In the genomic region with DNA sequence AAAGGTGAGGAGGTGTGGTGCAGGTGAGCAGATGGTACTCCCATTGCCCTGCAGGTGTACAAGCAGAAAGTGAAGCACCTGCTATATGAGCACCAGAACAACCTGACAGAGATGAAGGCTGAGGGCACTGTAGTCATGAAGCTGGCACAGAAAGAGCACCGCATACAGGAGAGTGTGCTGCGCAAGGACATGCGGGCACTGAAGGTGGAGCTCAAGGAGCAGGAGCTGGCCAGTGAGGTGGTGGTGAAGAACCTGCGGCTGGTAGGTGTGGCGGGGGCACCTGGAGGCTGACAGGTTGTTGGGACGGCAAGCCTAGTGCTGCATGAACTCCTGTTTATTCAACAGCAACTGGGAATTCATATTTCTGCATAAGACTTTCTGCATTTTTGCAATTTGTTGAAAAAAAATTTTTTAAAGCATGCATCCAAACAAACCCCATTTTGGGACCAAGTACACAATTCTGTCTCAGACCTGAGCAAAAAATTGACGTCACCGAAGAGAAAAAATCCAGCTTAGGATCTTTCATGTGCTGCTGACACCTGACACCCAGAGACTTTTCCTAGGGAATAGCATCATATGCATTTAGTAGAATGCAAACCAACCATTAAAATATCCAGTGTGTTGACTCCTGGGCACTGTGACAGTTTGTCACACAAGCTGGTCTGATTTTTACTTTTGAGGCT, we compare ENCODE assay signal across 20 cellular contexts. TPM values are rescaled to one million over a fixed set of nuclear protein-coding genes. Genes with fewer than 3 reads are reported as not detected.
DNase-seq lines count a peak whose midpoint lies in the region; ATAC-seq, FAIRE-seq and TF ChIP-seq lines count a peak whose summit lies in the region.
"Had no signal": no experiment of that assay in that cellular context is flagged by ENCODE, and none has a peak within 500 bp of the region (broad histone marks: within the 10 kb centered on the region; RNA-seq: fewer than 3 reads in every experiment).

No MANE protein-coding gene starts in this region.

- peak; percentile 35 for DNase-seq in DMS114 treated with DMSO at 0.1 percent for 48 hours (lab: John Stamatoyannopoulos, UW; ENCODE audit: unreplicated experiment)
- DNase-seq in MG63, result peak; percentile 63
- peak; percentile 13 for DNase-seq in astrocyte (ENCODE audit: low read depth)
- DNase-seq in natural killer cell, result no peak
- no peak for DNase-seq in NCI-H1092 treated with DMSO at 0.1 percent for 48 hours (lab: John Stamatoyannopoulos, UW)
- DNase-seq in Right ventricle myocardium inferior (ENCODE audit: missing footprints), result no peak
- DNase-seq in activated naive CD4-positive, alpha-beta T cell treated with Interleukin-2 at 50 U/mL for 16 hours, result no peak
- DNase-seq: activated CD4-positive, alpha-beta T cell treated with anti-CD3 and anti-CD28 coated beads, Interleukin-2, amount 50 U/mL, for 1 hour; activated effector memory CD4-positive, alpha-beta T cell treated with anti-CD3 and anti-CD28 coated beads, Interleukin-2, amount 50 U/mL, for 16 hours; CD4-positive, CD25-positive, alpha-beta regulatory T cell; central memory CD4-positive, alpha-beta T cell; KG1; left colon; NCI-H146; spleen had no signal

- H3K9me3 Mint-ChIP-seq in astrocyte (ENCODE audit: unreplicated experiment) (no peaks in the 10 kb centered on the region), natural killer cell (peaks cover 0 to 2% of the 10 kb centered on the region in 2 donors)
- H3K9me3 Mint-ChIP-seq: CD4-positive, CD25-positive, alpha-beta regulatory T cell had no signal

- H3K27me3 ChIP-seq in MG63, result no peaks in the 10 kb centered on the region
- H3K27me3 ChIP-seq in astrocyte (ENCODE audit: insufficient read depth, low read length), result no peaks in the 10 kb centered on the region
- H3K27me3 ChIP-seq: hepatocyte, spleen, suprapubic skin had no signal

- H3K27ac Mint-ChIP-seq in astrocyte (ENCODE audit: unreplicated experiment) (no peak overlapping the region), natural killer cell (peak overlapping the region; percentile 89 to 96)

- H3K4me1 Mint-ChIP-seq in astrocyte (ENCODE audit: low read depth, unreplicated experiment) (no peaks in the 10 kb centered on the region), natural killer cell (peaks cover 0 to 13% of the 10 kb centered on the region in 2 donors)

- TF ChIP-seq CTCF in astrocyte (IDR thresholded peaks at IDR 0.05; ENCODE audit: insufficient read depth, low read depth, low read length) (no peak), natural killer cell (IDR thresholded peaks at IDR 0.05) (no peak)

- no peak for FAIRE-seq in astrocyte (lab: Jason Lieb, UNC)
- FAIRE-seq: GM12892 had no signal

- peaks cover 68% of the 10 kb centered on the region for H3K36me3 ChIP-seq in MG63
- peaks cover 7% of the 10 kb centered on the region for H3K36me3 ChIP-seq in astrocyte (ENCODE audit: insufficient read depth, low read length)

- no peak overlapping the region for H3K4me2 ChIP-seq in astrocyte (ENCODE audit: low read length)
- H3K4me2 ChIP-seq: hepatocyte had no signal

- intact Hi-C loops in natural killer cell (cut with micrococcal nuclease) (no loop called here), Right ventricle myocardium inferior (cut with DNase I) (no loop called here)

- H3K9ac ChIP-seq in astrocyte (ENCODE audit: low read length), result no peak overlapping the region

- ATAC-seq in natural killer cell (peak in 2 of 3 donors; percentile 2 to 36), Right ventricle myocardium inferior (no peak)
- ATAC-seq: left colon had no signal

- H3K27me3 Mint-ChIP-seq in astrocyte (ENCODE audit: low read depth, unreplicated experiment) (no peaks in the 10 kb centered on the region), natural killer cell (ENCODE audit: low read depth in 2 of 2) (peaks cover 0 to 4% of the 10 kb centered on the region in 2 donors)
- H3K27me3 Mint-ChIP-seq: CD4-positive, CD25-positive, alpha-beta regulatory T cell had no signal

- no peak overlapping the region for H3K27ac ChIP-seq in astrocyte (ENCODE audit: low read depth, low read length)
- H3K27ac ChIP-seq: hepatocyte, spleen, suprapubic skin had no signal

- H3K9me3 ChIP-seq in MG63, result no peaks in the 10 kb centered on the region
- H3K9me3 ChIP-seq in astrocyte (ENCODE audit: insufficient read depth, low read depth, low read length), result no peaks in the 10 kb centered on the region
- H3K9me3 ChIP-seq: spleen, suprapubic skin had no signal

- H3K4me3 ChIP-seq in MG63, result no peak overlapping the region
- H3K4me3 ChIP-seq in astrocyte (ENCODE audit: insufficient read depth, low read depth, low read length), result no peak overlapping the region
- H3K4me3 ChIP-seq: hepatocyte, spleen, suprapubic skin had no signal

- H2AFZ ChIP-seq in astrocyte (ENCODE audit: low read depth, low read length), result no peak overlapping the region
- H2AFZ ChIP-seq: hepatocyte had no signal

- H3K36me3 Mint-ChIP-seq in astrocyte (ENCODE audit: low read depth, unreplicated experiment) (peaks cover 26% of the 10 kb centered on the region), natural killer cell (no peaks in the 10 kb centered on the region)

- H3K79me2 ChIP-seq in astrocyte (ENCODE audit: insufficient read depth, low read length), result no peaks in the 10 kb centered on the region
- H3K79me2 ChIP-seq: hepatocyte had no signal

- no peaks in the 10 kb centered on the region for H3K4me1 ChIP-seq in astrocyte (ENCODE audit: insufficient read depth, low read length)
- H3K4me1 ChIP-seq: spleen, suprapubic skin had no signal

- no peak overlapping the region for H3K4me3 Mint-ChIP-seq in astrocyte (ENCODE audit: unreplicated experiment)
- H3K4me3 Mint-ChIP-seq in natural killer cell, result peak overlapping the region; percentile 63
- H3K4me3 Mint-ChIP-seq: CD4-positive, CD25-positive, alpha-beta regulatory T cell had no signal

- H4K20me1 ChIP-seq in astrocyte (ENCODE audit: insufficient read depth, low read length), result peaks cover 35% of the 10 kb centered on the region

RNA-seq across cellular contexts. Expression of a gene that starts 13.5 kb away (rescaled TPM):
- 28.0 and 37.3 TPM in 2 replicates for total RNA-seq in MG63 (2014; rRNA removed; shearing (Covaris generic); ENCODE audit: low replicate concordance)
- total RNA-seq in astrocyte (18.1 and 24.0 TPM in 2 replicates), natural killer cell (under 1 TPM in 1 of 3 donors, not detected in 2; 0.20 TPM), Right ventricle myocardium inferior (6.7 TPM)

RNA-seq across cellular contexts. Expression of a gene that starts 44.3 kb away (rescaled TPM):
- total RNA-seq in MG63 (2014; rRNA removed; shearing (Covaris generic); ENCODE audit: low replicate concordance), result not detected in 2 replicates
- total RNA-seq in astrocyte, result not detected in 2 replicates
- total RNA-seq in natural killer cell, result not detected
- not detected for total RNA-seq in Right ventricle myocardium inferior
- total RNA-seq: CD4-positive, CD25-positive, alpha-beta regulatory T cell; G401; hepatocyte; left colon; NCI-H460; spleen; suprapubic skin had no signal

Comparison
In these comparisons a context has a peak if more than half of its experiments do, and no peak if none do; other contexts are left out.
1. DNase-seq: peak in DMS114 treated with DMSO at 0.1 percent for 48 hours (single experiment), MG63 (single experiment) and astrocyte (single experiment); none in natural killer cell (single experiment), NCI-H1092 treated with DMSO at 0.1 percent for 48 hours (single experiment), Right ventricle myocardium inferior (single experiment) and activated naive CD4-positive, alpha-beta T cell treated with Interleukin-2 at 50 U/mL for 16 hours (single experiment).